1 cellular context compared by ENCODE assay signal in the genomic region with DNA sequence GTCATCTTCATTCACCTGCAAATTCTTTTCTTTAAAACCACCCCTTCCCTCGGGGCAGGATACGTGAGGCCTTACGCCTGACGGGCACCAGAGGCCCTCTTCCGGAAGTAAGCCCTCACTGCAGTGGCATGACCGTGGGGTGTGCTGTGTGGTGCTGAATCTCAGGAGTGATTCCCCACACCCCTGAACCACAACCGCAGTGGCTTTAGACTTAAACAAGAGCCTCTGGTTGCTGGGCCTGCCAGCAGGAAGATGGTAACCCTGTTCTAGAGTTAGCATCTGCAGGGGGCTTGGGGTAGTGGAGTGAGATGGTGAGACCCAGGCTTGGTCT.
TF ChIP-seq lines count a peak whose summit lies in the region.

No MANE protein-coding gene starts in this region.

TF ChIP-seq in K562, 482 proteins besides CTCF, POLR2A, EP300 and RAD21:
- TF ChIP-seq RBM14 (IDR thresholded peaks at IDR 0.05; ENCODE audit: borderline replicate concordance, insufficient read depth, low read depth, low read length) (no peak), TCFL5 (CRISPR knock-in tag; conservative IDR thresholded peaks at IDR 0.05) (no peak), ZNF780A (CRISPR knock-in tag; IDR thresholded peaks at IDR 0.05) (no peak), ZNF717 (CRISPR knock-in tag; IDR thresholded peaks at IDR 0.05) (no peak), DACH1 (IDR thresholded peaks at IDR 0.05; ENCODE audit: partially characterized antibody) (no peak), RBBP5 (IDR thresholded peaks at IDR 0.05; ENCODE audit: borderline replicate concordance, insufficient read depth, low read length, poor library complexity, severe bottlenecking) (no peak), NFATC3 (IDR thresholded peaks at IDR 0.05) (no peak), NBN (IDR thresholded peaks at IDR 0.05; ENCODE audit: low read depth) (no peak), GATA2 (CRISPR knock-in tag; IDR thresholded peaks at IDR 0.05) (no peak), CAMTA2 (CRISPR knock-in tag; conservative IDR thresholded peaks at IDR 0.05) (no peak), MAFK (IDR thresholded peaks at IDR 0.05; ENCODE audit: low read length) (no peak), ZNF347 (CRISPR knock-in tag; IDR thresholded peaks at IDR 0.05; ENCODE audit: low read depth) (no peak), ZNF696 (CRISPR knock-in tag; conservative IDR thresholded peaks at IDR 0.05) (no peak), STAT5A (IDR thresholded peaks at IDR 0.05; ENCODE audit: borderline replicate concordance, low read length) (no peak)
- TF ChIP-seq, protein P1, sequence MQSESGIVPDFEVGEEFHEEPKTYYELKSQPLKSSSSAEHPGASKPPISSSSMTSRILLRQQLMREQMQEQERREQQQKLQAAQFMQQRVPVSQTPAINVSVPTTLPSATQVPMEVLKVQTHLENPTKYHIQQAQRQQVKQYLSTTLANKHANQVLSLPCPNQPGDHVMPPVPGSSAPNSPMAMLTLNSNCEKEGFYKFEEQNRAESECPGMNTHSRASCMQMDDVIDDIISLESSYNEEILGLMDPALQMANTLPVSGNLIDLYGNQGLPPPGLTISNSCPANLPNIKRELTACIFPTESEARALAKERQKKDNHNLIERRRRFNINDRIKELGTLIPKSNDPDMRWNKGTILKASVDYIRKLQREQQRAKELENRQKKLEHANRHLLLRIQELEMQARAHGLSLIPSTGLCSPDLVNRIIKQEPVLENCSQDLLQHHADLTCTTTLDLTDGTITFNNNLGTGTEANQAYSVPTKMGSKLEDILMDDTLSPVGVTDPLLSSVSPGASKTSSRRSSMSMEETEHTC (IDR thresholded peaks at IDR 0.05), result no peak
- TF ChIP-seq, protein P2, sequence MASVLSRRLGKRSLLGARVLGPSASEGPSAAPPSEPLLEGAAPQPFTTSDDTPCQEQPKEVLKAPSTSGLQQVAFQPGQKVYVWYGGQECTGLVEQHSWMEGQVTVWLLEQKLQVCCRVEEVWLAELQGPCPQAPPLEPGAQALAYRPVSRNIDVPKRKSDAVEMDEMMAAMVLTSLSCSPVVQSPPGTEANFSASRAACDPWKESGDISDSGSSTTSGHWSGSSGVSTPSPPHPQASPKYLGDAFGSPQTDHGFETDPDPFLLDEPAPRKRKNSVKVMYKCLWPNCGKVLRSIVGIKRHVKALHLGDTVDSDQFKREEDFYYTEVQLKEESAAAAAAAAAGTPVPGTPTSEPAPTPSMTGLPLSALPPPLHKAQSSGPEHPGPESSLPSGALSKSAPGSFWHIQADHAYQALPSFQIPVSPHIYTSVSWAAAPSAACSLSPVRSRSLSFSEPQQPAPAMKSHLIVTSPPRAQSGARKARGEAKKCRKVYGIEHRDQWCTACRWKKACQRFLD (CRISPR knock-in tag; IDR thresholded peaks at IDR 0.05), result no peak
- TF ChIP-seq, protein P3, sequence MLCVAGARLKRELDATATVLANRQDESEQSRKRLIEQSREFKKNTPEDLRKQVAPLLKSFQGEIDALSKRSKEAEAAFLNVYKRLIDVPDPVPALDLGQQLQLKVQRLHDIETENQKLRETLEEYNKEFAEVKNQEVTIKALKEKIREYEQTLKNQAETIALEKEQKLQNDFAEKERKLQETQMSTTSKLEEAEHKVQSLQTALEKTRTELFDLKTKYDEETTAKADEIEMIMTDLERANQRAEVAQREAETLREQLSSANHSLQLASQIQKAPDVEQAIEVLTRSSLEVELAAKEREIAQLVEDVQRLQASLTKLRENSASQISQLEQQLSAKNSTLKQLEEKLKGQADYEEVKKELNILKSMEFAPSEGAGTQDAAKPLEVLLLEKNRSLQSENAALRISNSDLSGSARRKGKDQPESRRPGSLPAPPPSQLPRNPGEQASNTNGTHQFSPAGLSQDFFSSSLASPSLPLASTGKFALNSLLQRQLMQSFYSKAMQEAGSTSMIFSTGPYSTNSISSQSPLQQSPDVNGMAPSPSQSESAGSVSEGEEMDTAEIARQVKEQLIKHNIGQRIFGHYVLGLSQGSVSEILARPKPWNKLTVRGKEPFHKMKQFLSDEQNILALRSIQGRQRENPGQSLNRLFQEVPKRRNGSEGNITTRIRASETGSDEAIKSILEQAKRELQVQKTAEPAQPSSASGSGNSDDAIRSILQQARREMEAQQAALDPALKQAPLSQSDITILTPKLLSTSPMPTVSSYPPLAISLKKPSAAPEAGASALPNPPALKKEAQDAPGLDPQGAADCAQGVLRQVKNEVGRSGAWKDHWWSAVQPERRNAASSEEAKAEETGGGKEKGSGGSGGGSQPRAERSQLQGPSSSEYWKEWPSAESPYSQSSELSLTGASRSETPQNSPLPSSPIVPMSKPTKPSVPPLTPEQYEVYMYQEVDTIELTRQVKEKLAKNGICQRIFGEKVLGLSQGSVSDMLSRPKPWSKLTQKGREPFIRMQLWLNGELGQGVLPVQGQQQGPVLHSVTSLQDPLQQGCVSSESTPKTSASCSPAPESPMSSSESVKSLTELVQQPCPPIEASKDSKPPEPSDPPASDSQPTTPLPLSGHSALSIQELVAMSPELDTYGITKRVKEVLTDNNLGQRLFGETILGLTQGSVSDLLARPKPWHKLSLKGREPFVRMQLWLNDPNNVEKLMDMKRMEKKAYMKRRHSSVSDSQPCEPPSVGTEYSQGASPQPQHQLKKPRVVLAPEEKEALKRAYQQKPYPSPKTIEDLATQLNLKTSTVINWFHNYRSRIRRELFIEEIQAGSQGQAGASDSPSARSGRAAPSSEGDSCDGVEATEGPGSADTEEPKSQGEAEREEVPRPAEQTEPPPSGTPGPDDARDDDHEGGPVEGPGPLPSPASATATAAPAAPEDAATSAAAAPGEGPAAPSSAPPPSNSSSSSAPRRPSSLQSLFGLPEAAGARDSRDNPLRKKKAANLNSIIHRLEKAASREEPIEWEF (CRISPR knock-in tag; IDR thresholded peaks at IDR 0.05), result no peak
